12 cellular contexts compared by ENCODE assay signal in genomic region chr2:101329026-101329425, GRCh38. TPM values are rescaled to one million over a fixed set of nuclear protein-coding genes. Genes with fewer than 3 reads are reported as not detected.
DNase-seq lines count a peak whose midpoint lies in the region; TF ChIP-seq lines count a peak whose summit lies in the region.
"Had no signal": no experiment of that assay in that cellular context is flagged by ENCODE, and none has a peak within 500 bp of the region (broad histone marks: within the 10 kb centered on the region; RNA-seq: fewer than 3 reads in every experiment).

No MANE protein-coding gene starts in this region.

- TF ChIP-seq POLR2A in ovary (IDR thresholded peaks at IDR 0.05) = no peak

- peaks cover 0 to 5% (median 2%) of the 10 kb centered on the region in 5 donors for H3K9me3 Mint-ChIP-seq in CD8-positive, alpha-beta memory T cell
- H3K9me3 Mint-ChIP-seq: stimulated activated memory B cell treated with anti-CD40 and anti-IgM and Interleukin-4, amounts not matched to agents 10 μg/mL and 1 μg/mL and 100 μg/mL, for 72 hours had no signal

- peak overlapping the region in 2 of 7 donors; percentile 1 to 71 for H3K4me3 Mint-ChIP-seq in CD8-positive, alpha-beta memory T cell
- H3K4me3 Mint-ChIP-seq: H9; stimulated activated memory B cell treated with anti-CD40 and anti-IgM and Interleukin-4, amounts not matched to agents 10 μg/mL and 1 μg/mL and 100 μg/mL, for 72 hours had no signal

- peaks cover 0 to 9% (median 5%) of the 10 kb centered on the region in 3 donors for H3K4me1 Mint-ChIP-seq in CD8-positive, alpha-beta memory T cell
- H3K4me1 Mint-ChIP-seq: stimulated activated memory B cell treated with anti-CD40 and anti-IgM and Interleukin-4, amounts not matched to agents 10 μg/mL and 1 μg/mL and 100 μg/mL, for 72 hours had no signal

- H3K27ac Mint-ChIP-seq in CD8-positive, alpha-beta memory T cell = no peak overlapping the region
- H3K27ac Mint-ChIP-seq: H9; stimulated activated memory B cell treated with anti-CD40 and anti-IgM and Interleukin-4, amounts not matched to agents 10 μg/mL and 1 μg/mL and 100 μg/mL, for 72 hours had no signal

- no peaks in the 10 kb centered on the region for H3K9me3 ChIP-seq in CD8-positive, alpha-beta memory T cell (ENCODE audit: low read length)
- H3K9me3 ChIP-seq in muscle layer of duodenum (ENCODE audit: control insufficient read depth in 1 of 2, low read length in 2 of 2) (no peaks in the 10 kb centered on the region), ovary (no peaks in the 10 kb centered on the region)

- CTCF ChIA-PET in CD8-positive, alpha-beta memory T cell (lab: Charles Lee) = interaction anchor here (1.2 to 2.7 kb wide), 5 partner anchors 13 to 34 kb away, joined by 3 to 18 read pairs (median 9); partner anchors contain the start of gene RNF149

- no peak for DNase-seq in CD8-positive, alpha-beta memory T cell
- DNase-seq in Jurkat, Clone E6-1 (ENCODE audit: low read depth, low spot score) = peak; percentile 70
- DNase-seq in ovary (no peak), D341Med (ENCODE audit: low spot score) (no peak), NCI-H1930 (lab: John Stamatoyannopoulos, UW) (no peak)
- DNase-seq: activated T-cell treated with anti-CD3 and anti-CD28 coated beads for 4 hours, H9, kidney, NCI-H187 treated with DMSO at 0.1 percent for 48 hours had no signal

- intact Hi-C loops in ovary (cut with DNase I) = no loop called here

- H3K36me3 Mint-ChIP-seq in CD8-positive, alpha-beta memory T cell = no peaks in the 10 kb centered on the region
- H3K36me3 Mint-ChIP-seq: stimulated activated memory B cell treated with anti-CD40 and anti-IgM and Interleukin-4, amounts not matched to agents 10 μg/mL and 1 μg/mL and 100 μg/mL, for 72 hours had no signal

- peak overlapping the region; percentile 11 for H3K4me3 ChIP-seq in CD8-positive, alpha-beta memory T cell (ENCODE audit: low read length)
- H3K4me3 ChIP-seq in Jurkat, Clone E6-1 (ENCODE audit: low read length) = peak overlapping the region; percentile 24; the same call in 1 of the 2 replicates
- H3K4me3 ChIP-seq in muscle layer of duodenum (ENCODE audit: low read depth in 1 of 2, low read length in 2 of 2) (no peak overlapping the region), ovary (no peak overlapping the region)

- H3K27me3 Mint-ChIP-seq in CD8-positive, alpha-beta memory T cell = no peaks in the 10 kb centered on the region
- H3K27me3 Mint-ChIP-seq: stimulated activated memory B cell treated with anti-CD40 and anti-IgM and Interleukin-4, amounts not matched to agents 10 μg/mL and 1 μg/mL and 100 μg/mL, for 72 hours had no signal

- TF ChIP-seq CTCF in ovary (IDR thresholded peaks at IDR 0.05) = no peak

- no peaks in the 10 kb centered on the region for H3K27me3 ChIP-seq in CD8-positive, alpha-beta memory T cell (ENCODE audit: insufficient read depth, low read length, poor library complexity, severe bottlenecking)
- H3K27me3 ChIP-seq in muscle layer of duodenum (ENCODE audit: low read depth, low read length) (no peaks in the 10 kb centered on the region), ovary (no peaks in the 10 kb centered on the region)

- no peaks in the 10 kb centered on the region for H3K36me3 ChIP-seq in CD8-positive, alpha-beta memory T cell (ENCODE audit: insufficient read depth, low read length)
- H3K36me3 ChIP-seq in muscle layer of duodenum (ENCODE audit: control insufficient read depth in 1 of 2, insufficient read depth in 2 of 2, low read length in 2 of 2) = no peaks in the 10 kb centered on the region
- H3K36me3 ChIP-seq in ovary = no peaks in the 10 kb centered on the region

- H3K4me1 ChIP-seq in CD8-positive, alpha-beta memory T cell (ENCODE audit: insufficient read depth, low read length) = peaks cover 71% of the 10 kb centered on the region
- H3K4me1 ChIP-seq in muscle layer of duodenum (ENCODE audit: control insufficient read depth in 1 of 2, insufficient read depth in 2 of 2, low read length in 2 of 2) = peaks cover 6 to 26% of the 10 kb centered on the region in 2 donors
- no peaks in the 10 kb centered on the region for H3K4me1 ChIP-seq in ovary (ENCODE audit: insufficient read depth)

- POLR2A ChIA-PET in CD8-positive, alpha-beta memory T cell (lab: Charles Lee) = interaction anchor here (0.5 to 2.1 kb wide), 5 partner anchors 20 to 500 kb away, joined by 3 to 32 read pairs (median 8); partner anchors contain the start of genes CNOT11 and RNF149

- TF ChIP-seq EP300 in ovary (IDR thresholded peaks at IDR 0.05) = no peak

- 52 to 80% (median 59%) methylated on average over 4 of the region's 4 CpGs for WGBS in adipose tissue, 3 donors
- WGBS in ovary, 3 donors = 83 to 89% (median 84%) methylated on average over 4 of the region's 4 CpGs

- peak overlapping the region; percentile 40 for H3K27ac ChIP-seq in CD8-positive, alpha-beta memory T cell (ENCODE audit: low read depth, low read length)
- H3K27ac ChIP-seq in adipose tissue (ENCODE audit: low read depth, low read length) (peak overlapping the region; percentile 72), muscle layer of duodenum (ENCODE audit: low read length) (peak overlapping the region; percentile 49), ovary (no peak overlapping the region)

RNA-seq across cellular contexts. Expression of gene RNF149, which starts 20.5 kb away (rescaled TPM):
- 10 to 100 TPM; 43.4 TPM for total RNA-seq in CD8-positive, alpha-beta memory T cell
- 87.6 TPM for polyA plus RNA-seq in CD8-positive, alpha-beta memory T cell
- polyA plus RNA-seq in Jurkat, Clone E6-1 (2012; ENCODE audit: insufficient read depth, insufficient read length) = 28.8 TPM
- polyA plus RNA-seq in adipose tissue = 10 to 100 TPM; 21.0 to 41.5 (median 21.8) TPM
- total RNA-seq in ovary = 10 to 100 TPM; 28.1 to 62.5 (median 45.3) TPM
- polyA plus RNA-seq in ovary = 10 to 100 TPM; 20.3 to 45.7 TPM

RNA-seq across cellular contexts. Expression of gene CREG2, which starts 58.3 kb away (rescaled TPM):
- not detected for total RNA-seq in CD8-positive, alpha-beta memory T cell
- polyA plus RNA-seq in CD8-positive, alpha-beta memory T cell = not detected
- not detected for polyA plus RNA-seq in Jurkat, Clone E6-1 (2012; ENCODE audit: insufficient read depth, insufficient read length)
- polyA plus RNA-seq in adipose tissue (under 1 TPM in 1 of 3 donors, not detected in 2; 0.07 TPM), ovary (under 1 TPM; 0.04 to 0.05 TPM)
- total RNA-seq in ovary = under 1 TPM in 6 of 7 donors, not detected in 1; 0.05 to 0.57 (median 0.36) TPM

Comparison
In these comparisons a context has a peak if more than half of its experiments do, and no peak if none do; other contexts are left out.
1. H3K27ac ChIP-seq: peak in CD8-positive, alpha-beta memory T cell (single experiment), adipose tissue (single experiment) and muscle layer of duodenum (single experiment); none in ovary (0 of 2).
2. H3K4me3 ChIP-seq: peak in CD8-positive, alpha-beta memory T cell (single experiment) and Jurkat, Clone E6-1 (single experiment); none in muscle layer of duodenum (0 of 2) and ovary (single experiment).